29 cellular contexts compared by ENCODE assay signal in genomic region chr16:81814751-81815428, GRCh38. TPM values are rescaled to one million over a fixed set of nuclear protein-coding genes. Genes with fewer than 3 reads are reported as not detected.
A peak's percentile ranks its signal among the peaks of the same experiment; 100 is the strongest.
DNase-seq lines count a peak whose midpoint lies in the region; ATAC-seq and TF ChIP-seq lines count a peak whose summit lies in the region.
"Had no signal": no experiment of that assay in that cellular context is flagged by ENCODE, and none has a peak within 500 bp of the region (broad histone marks: within the 10 kb centered on the region; RNA-seq: fewer than 3 reads in every experiment).

No MANE protein-coding gene starts in this region.

- WGBS in aorta, 2 donors = 59 to 60% methylated on average over 5 of the region's 5 CpGs

- H3K9me3 ChIP-seq in mucosa of rectum (ENCODE audit: control insufficient read depth in 2 of 2, low read length in 2 of 2) = no peaks in the 10 kb centered on the region
- no peaks in the 10 kb centered on the region for H3K9me3 ChIP-seq in aorta (ENCODE audit: control insufficient read depth, low read length)
- H3K9me3 ChIP-seq: Caco-2 had no signal

- POLR2A ChIA-PET in WTC11 (lab: Charles Lee) = interaction anchor here (0.5 kb wide), 1 partner anchor 13 kb away, joined by 5 read pairs; no protein-coding TSS in a partner anchor

- intact Hi-C loops in aorta (cut with DNase I) = no loop called here

- ATAC-seq in stimulated activated naive CD8-positive, alpha-beta T cell treated with anti-CD3 and anti-CD28 coated beads, Interleukin-15, amount 100 ng/mL, for 72 hours = no peak
- ATAC-seq in WTC11 (no peak), aorta (ENCODE audit: low FRiP score) (peak; percentile 7)
- ATAC-seq: activated T-helper 17 cell treated with anti-CD3 and anti-CD28 coated beads, Interleukin-2, amount 50 U/mL, for 72 hours; foreskin keratinocyte; HepG2 had no signal

- H3K9ac ChIP-seq in mucosa of rectum (ENCODE audit: low read depth in 1 of 2, low read length in 2 of 2) = no peak overlapping the region

- H3K36me3 ChIP-seq in mucosa of rectum (ENCODE audit: control insufficient read depth in 2 of 2, insufficient read depth in 2 of 2, low read length in 2 of 2) = no peaks in the 10 kb centered on the region
- H3K36me3 ChIP-seq in aorta (ENCODE audit: control insufficient read depth in 1 of 2, insufficient read depth in 2 of 2, low read length in 1 of 2) = no peaks in the 10 kb centered on the region
- H3K36me3 ChIP-seq: left ventricle myocardium inferior, stomach, tibial nerve had no signal

- CTCF ChIA-PET in WTC11 (lab: Charles Lee) = interaction anchor here (1.1 to 2.0 kb wide), 2 partner anchors 59 to 65 kb away, joined by 3 to 5 read pairs; no protein-coding TSS in a partner anchor

- TF ChIP-seq CTCF in WTC11 (IDR thresholded peaks at IDR 0.05) (no peak), glutamatergic neuron (IDR thresholded peaks at IDR 0.05; ENCODE audit: partially characterized antibody, unreplicated experiment) (no peak)

- no peak overlapping the region for H3K4me3 Mint-ChIP-seq in stimulated activated naive CD8-positive, alpha-beta T cell treated with anti-CD3 and anti-CD28 coated beads, Interleukin-15, Interleukin-2, amounts not matched to agents 100 ng/mL and 50 ng/mL, for 24 hours
- H3K4me3 Mint-ChIP-seq in stimulated activated naive CD8-positive, alpha-beta T cell treated with anti-CD3 and anti-CD28 coated beads, Interleukin-15, amount 100 ng/mL, for 72 hours = no peak overlapping the region
- H3K4me3 Mint-ChIP-seq in WTC11 (no peak overlapping the region), glutamatergic neuron (ENCODE audit: unreplicated experiment) (no peak overlapping the region)
- H3K4me3 Mint-ChIP-seq: activated naive CD8-positive, alpha-beta T cell treated with anti-CD3 and anti-CD28 coated beads for 36 hours; activated T-helper 17 cell treated with anti-CD3 and anti-CD28 coated beads, Interleukin-2, amount 50 U/mL, for 72 hours; T-helper 1 cell treated with Interleukin-12 subunit alpha and Interleukin-12 subunit beta and Interleukin-4 antibody, amounts not matched to agents 30 μg/mL and 1 μg/mL, for 36 hours had no signal

- H3K9me3 Mint-ChIP-seq in stimulated activated naive CD8-positive, alpha-beta T cell treated with anti-CD3 and anti-CD28 coated beads, Interleukin-15, Interleukin-2, amounts not matched to agents 100 ng/mL and 50 ng/mL, for 24 hours = no peaks in the 10 kb centered on the region
- H3K9me3 Mint-ChIP-seq in stimulated activated naive CD8-positive, alpha-beta T cell treated with anti-CD3 and anti-CD28 coated beads, Interleukin-15, amount 100 ng/mL, for 72 hours = peaks cover 0 to 11% of the 10 kb centered on the region in 2 donors
- peaks cover 12% of the 10 kb centered on the region for H3K9me3 Mint-ChIP-seq in WTC11
- peaks cover 2% of the 10 kb centered on the region for H3K9me3 Mint-ChIP-seq in glutamatergic neuron (ENCODE audit: unreplicated experiment)
- H3K9me3 Mint-ChIP-seq: activated T-helper 17 cell treated with anti-CD3 and anti-CD28 coated beads, Interleukin-2, amount 50 U/mL, for 72 hours had no signal

- peak overlapping the region; percentile 15 for H3K27ac Mint-ChIP-seq in stimulated activated naive CD8-positive, alpha-beta T cell treated with anti-CD3 and anti-CD28 coated beads, Interleukin-15, Interleukin-2, amounts not matched to agents 100 ng/mL and 50 ng/mL, for 24 hours
- H3K27ac Mint-ChIP-seq in stimulated activated naive CD8-positive, alpha-beta T cell treated with anti-CD3 and anti-CD28 coated beads, Interleukin-15, amount 100 ng/mL, for 72 hours = no peak overlapping the region
- H3K27ac Mint-ChIP-seq in WTC11 = 0 out of 2 replicates have a peak overlapping the region, but pooled peaks have one; percentile 65
- no peak overlapping the region for H3K27ac Mint-ChIP-seq in glutamatergic neuron (ENCODE audit: unreplicated experiment)
- H3K27ac Mint-ChIP-seq: activated naive CD8-positive, alpha-beta T cell treated with anti-CD3 and anti-CD28 coated beads for 36 hours; activated T-helper 17 cell treated with anti-CD3 and anti-CD28 coated beads, Interleukin-2, amount 50 U/mL, for 72 hours; T-helper 1 cell treated with Interleukin-12 subunit alpha and Interleukin-12 subunit beta and Interleukin-4 antibody, amounts not matched to agents 30 μg/mL and 1 μg/mL, for 36 hours had no signal

- H3K27me3 Mint-ChIP-seq in stimulated activated naive CD8-positive, alpha-beta T cell treated with anti-CD3 and anti-CD28 coated beads, Interleukin-15, Interleukin-2, amounts not matched to agents 100 ng/mL and 50 ng/mL, for 24 hours = no peaks in the 10 kb centered on the region
- peaks cover 24% of the 10 kb centered on the region for H3K27me3 Mint-ChIP-seq in stimulated activated naive CD8-positive, alpha-beta T cell treated with anti-CD3 and anti-CD28 coated beads, Interleukin-15, amount 100 ng/mL, for 72 hours
- H3K27me3 Mint-ChIP-seq in WTC11 (ENCODE audit: low read depth) (no peaks in the 10 kb centered on the region), glutamatergic neuron (ENCODE audit: unreplicated experiment) (no peaks in the 10 kb centered on the region)
- H3K27me3 Mint-ChIP-seq: activated T-helper 17 cell treated with anti-CD3 and anti-CD28 coated beads, Interleukin-2, amount 50 U/mL, for 72 hours had no signal

- H3K4me3 ChIP-seq in mucosa of rectum (ENCODE audit: low read length in 2 of 2) = no peak overlapping the region
- H3K4me3 ChIP-seq in aorta (ENCODE audit: low read length in 2 of 2) = no peak overlapping the region
- H3K4me3 ChIP-seq: left ventricle myocardium inferior, smooth muscle cell, stomach, tibial nerve had no signal

- peak overlapping the region; percentile 4 to 48 for H3K27ac ChIP-seq in mucosa of rectum (ENCODE audit: low read depth in 2 of 2, low read length in 2 of 2)
- H3K27ac ChIP-seq in aorta (ENCODE audit: low read depth in 1 of 2, low read length in 2 of 2) = no peak overlapping the region
- H3K27ac ChIP-seq: foreskin keratinocyte, left ventricle myocardium inferior had no signal

- H3K4me1 ChIP-seq in mucosa of rectum (ENCODE audit: control insufficient read depth in 2 of 2, insufficient read depth in 2 of 2, low read length in 2 of 2) (peaks cover 0 to 10% of the 10 kb centered on the region in 2 donors), aorta (ENCODE audit: control insufficient read depth in 1 of 2, insufficient read depth in 2 of 2, low read length in 2 of 2) (no peaks in the 10 kb centered on the region)
- H3K4me1 ChIP-seq: Caco-2, foreskin keratinocyte, left ventricle myocardium inferior had no signal

- no peak for DNase-seq in stimulated activated naive CD8-positive, alpha-beta T cell treated with anti-CD3 and anti-CD28 coated beads, Interleukin-15, amount 100 ng/mL, for 72 hours
- DNase-seq in WTC11 (ENCODE audit: low spot score) (no peak), aorta (no peak), GM19238 (ENCODE audit: insufficient read length, low spot score) (no peak), glutamatergic neuron (no peak), NCI-H748 (lab: John Stamatoyannopoulos, UW; ENCODE audit: unreplicated experiment) (no peak)
- DNase-seq: 8988T; activated CD4-positive, alpha-beta T cell treated with anti-CD3 and anti-CD28 coated beads, Interleukin-2, amount 50 U/mL, for 1 hour; activated naive CD8-positive, alpha-beta T cell treated with anti-CD3 and anti-CD28 coated beads for 36 hours; AML-193; Caco-2; DND-41; effector CD8-positive, alpha-beta T cell; foreskin keratinocyte; GOT3; left ventricle myocardium inferior; NCI-H1417; NCI-H524; nucleus accumbens; SHP77 treated with DMSO at 0.1 percent for 48 hours; stimulated activated CD4-positive, alpha-beta T cell treated with anti-CD3 and anti-CD28 coated beads, Interleukin-2, amount 100 ng/mL, for 48 hours; stomach had no signal

- H3K36me3 Mint-ChIP-seq in stimulated activated naive CD8-positive, alpha-beta T cell treated with anti-CD3 and anti-CD28 coated beads, Interleukin-15, Interleukin-2, amounts not matched to agents 100 ng/mL and 50 ng/mL, for 24 hours (ENCODE audit: low read depth) = no peaks in the 10 kb centered on the region
- H3K36me3 Mint-ChIP-seq in WTC11 (no peaks in the 10 kb centered on the region), glutamatergic neuron (ENCODE audit: unreplicated experiment) (no peaks in the 10 kb centered on the region)

- peaks cover 67% of the 10 kb centered on the region for H3K4me1 Mint-ChIP-seq in stimulated activated naive CD8-positive, alpha-beta T cell treated with anti-CD3 and anti-CD28 coated beads, Interleukin-15, Interleukin-2, amounts not matched to agents 100 ng/mL and 50 ng/mL, for 24 hours (ENCODE audit: low read depth)
- H3K4me1 Mint-ChIP-seq in stimulated activated naive CD8-positive, alpha-beta T cell treated with anti-CD3 and anti-CD28 coated beads, Interleukin-15, amount 100 ng/mL, for 72 hours = peaks cover 29% of the 10 kb centered on the region
- peaks cover 20% of the 10 kb centered on the region for H3K4me1 Mint-ChIP-seq in WTC11
- H3K4me1 Mint-ChIP-seq in glutamatergic neuron (ENCODE audit: low read depth, unreplicated experiment) = no peaks in the 10 kb centered on the region
- H3K4me1 Mint-ChIP-seq: activated T-helper 17 cell treated with anti-CD3 and anti-CD28 coated beads, Interleukin-2, amount 50 U/mL, for 72 hours had no signal

- H3K27me3 ChIP-seq in mucosa of rectum (ENCODE audit: control insufficient read depth in 2 of 2, insufficient read depth in 2 of 2, low read length in 2 of 2) = no peaks in the 10 kb centered on the region
- peaks cover 0 to 2% of the 10 kb centered on the region in 2 donors for H3K27me3 ChIP-seq in aorta (ENCODE audit: control insufficient read depth in 1 of 2, insufficient read depth in 2 of 2, low read length in 1 of 2)
- H3K27me3 ChIP-seq: stomach, tibial nerve had no signal

TF ChIP-seq in WTC11, 78 proteins besides CTCF, POLR2A, EP300 and RAD21 (continues in another document):
- TF ChIP-seq ZBTB43 (CRISPR knock-in tag; IDR thresholded peaks at IDR 0.05) (no peak), CREB1 (CRISPR knock-in tag; IDR thresholded peaks at IDR 0.05) (no peak), MYBL2 (CRISPR knock-in tag; IDR thresholded peaks at IDR 0.05) (no peak)

RNA-seq across cellular contexts. Expression of gene PLCG2, which starts 35.8 kb away (rescaled TPM):
- 7.0 to 8.7 TPM (median 8.6 TPM) in 3 replicates for total RNA-seq in WTC11 (2021)
- total RNA-seq in aorta = 10 to 100 TPM; 21.2 to 48.4 TPM
- polyA plus RNA-seq in aorta = 1 to 10 TPM; 2.5 to 3.0 TPM
- total RNA-seq in glutamatergic neuron (ENCODE audit: unreplicated experiment) = 0.49 TPM
- polyA plus RNA-seq: smooth muscle cell had no signal

Comparison
In these comparisons a context has a peak if more than half of its experiments do, and no peak if none do; other contexts are left out.
1. H3K27ac Mint-ChIP-seq: peak in stimulated activated naive CD8-positive, alpha-beta T cell treated with anti-CD3 and anti-CD28 coated beads, Interleukin-15, Interleukin-2, amounts not matched to agents 100 ng/mL and 50 ng/mL, for 24 hours (single experiment) and WTC11 (single experiment); none in stimulated activated naive CD8-positive, alpha-beta T cell treated with anti-CD3 and anti-CD28 coated beads, Interleukin-15, amount 100 ng/mL, for 72 hours (0 of 2) and glutamatergic neuron (single experiment).
2. H3K27ac ChIP-seq: peak in mucosa of rectum (2 of 2); none in aorta (0 of 2).